Comparison of ENCODE assay signal across 32 cellular contexts in the genomic region with DNA sequence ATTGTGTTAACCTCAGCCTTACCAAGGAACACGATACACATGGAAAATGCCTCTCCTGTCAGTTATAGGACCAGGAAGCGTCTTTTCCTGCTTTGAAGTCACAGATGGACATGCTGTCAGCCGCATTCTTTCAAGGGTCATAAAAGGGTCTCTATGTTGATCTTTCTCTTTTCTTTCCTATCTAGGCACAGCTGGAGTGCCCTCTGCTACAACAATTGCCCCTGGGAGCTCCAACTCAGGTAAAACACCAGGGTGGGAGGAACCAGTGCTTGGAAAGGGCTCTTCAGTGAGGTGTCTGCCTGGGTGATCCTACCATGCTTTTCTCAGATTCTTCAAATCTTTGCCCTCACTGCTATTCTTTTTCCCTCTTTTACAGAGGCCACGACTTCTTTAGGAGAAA.
"Had no signal": no experiment of that assay in that cellular context is flagged by ENCODE, and none has a peak within 500 bp of the region (broad histone marks: within the 10 kb centered on the region; RNA-seq: fewer than 3 reads in every experiment).

No MANE protein-coding gene starts in this region.

- H3K27ac ChIP-seq: adrenal gland, body of pancreas, breast epithelium, Peyer's patch, SJSA1 had no signal

- H3K4me3 Mint-ChIP-seq: activated CD4-positive, alpha-beta T cell treated with anti-CD3 and anti-CD28 coated beads for 36 hours; activated CD4-positive, alpha-beta T cell treated with anti-CD3 and anti-CD28 coated beads, Interleukin-2, amount 10 ng/mL, durations not matched to agents 7 days and 5 days; activated CD8-positive, alpha-beta T cell treated with anti-CD3 and anti-CD28 coated beads, Interleukin-2, amount 10 ng/mL, durations not matched to agents 7 days and 5 days; activated naive CD4-positive, alpha-beta T cell treated with anti-CD3 and anti-CD28 coated beads for 36 hours; activated T-cell treated with anti-CD3 and anti-CD28 coated beads, Interleukin-2, amount 50 U/mL, for 24 hours; T-helper 1 cell treated with Interleukin-12 subunit alpha and Interleukin-12 subunit beta and Interleukin-4 antibody, amounts not matched to agents 30 μg/mL and 1 μg/mL, for 36 hours; T-helper 2 cell treated with Interferon-gamma antibody and Interleukin-4, amounts not matched to agents 5 μg/mL and 100 μg/mL, for 36 hours had no signal

- H3K36me3 Mint-ChIP-seq: activated naive CD4-positive, alpha-beta T cell treated with anti-CD3 and anti-CD28 coated beads, Interleukin-2, amount 50 U/mL, for 72 hours had no signal

- H3K9me3 Mint-ChIP-seq: T-helper 2 cell treated with Interferon-gamma antibody and Interleukin-4, amounts not matched to agents 5 μg/mL and 100 μg/mL, for 36 hours had no signal

- H3K27ac Mint-ChIP-seq: activated CD4-positive, alpha-beta T cell treated with anti-CD3 and anti-CD28 coated beads for 36 hours; activated CD4-positive, alpha-beta T cell treated with anti-CD3 and anti-CD28 coated beads, Interleukin-2, amount 10 ng/mL, durations not matched to agents 7 days and 5 days; activated CD8-positive, alpha-beta T cell treated with anti-CD3 and anti-CD28 coated beads, Interleukin-2, amount 10 ng/mL, durations not matched to agents 7 days and 5 days; activated naive CD4-positive, alpha-beta T cell treated with anti-CD3 and anti-CD28 coated beads for 36 hours; activated T-cell treated with anti-CD3 and anti-CD28 coated beads, Interleukin-2, amount 50 U/mL, for 24 hours; T-helper 1 cell treated with Interleukin-12 subunit alpha and Interleukin-12 subunit beta and Interleukin-4 antibody, amounts not matched to agents 30 μg/mL and 1 μg/mL, for 36 hours; T-helper 2 cell treated with Interferon-gamma antibody and Interleukin-4, amounts not matched to agents 5 μg/mL and 100 μg/mL, for 36 hours had no signal

- H3K27me3 Mint-ChIP-seq: activated CD4-positive, alpha-beta T cell treated with anti-CD3 and anti-CD28 coated beads for 36 hours; activated CD4-positive, alpha-beta T cell treated with anti-CD3 and anti-CD28 coated beads, Interleukin-2, amount 10 ng/mL, durations not matched to agents 7 days and 5 days; activated T-cell treated with anti-CD3 and anti-CD28 coated beads, Interleukin-2, amount 50 U/mL, for 24 hours had no signal

- H3K4me1 ChIP-seq: adrenal gland, body of pancreas, breast epithelium, Peyer's patch, SJSA1 had no signal

- H3K27me3 ChIP-seq: adrenal gland, body of pancreas, breast epithelium, MG63, Peyer's patch, SJSA1 had no signal

- DNase-seq: activated CD4-positive, alpha-beta T cell treated with anti-CD3 and anti-CD28 coated beads for 36 hours; activated CD4-positive, alpha-beta T cell treated with anti-CD3 and anti-CD28 coated beads, Interleukin-2, amount 10 ng/mL, durations not matched to agents 7 days and 5 days; activated CD4-positive, alpha-beta T cell treated with anti-CD3 and anti-CD28 coated beads, Interleukin-2, amount 50 U/mL, for 48 hours; activated CD8-positive, alpha-beta T cell treated with anti-CD3 and anti-CD28 coated beads, Interleukin-2, amount 10 ng/mL, durations not matched to agents 7 days and 5 days; activated gamma-delta T cell treated with Interleukin-2 at 50 U/mL for 16 hours; activated naive CD4-positive, alpha-beta T cell treated with anti-CD3 and anti-CD28 coated beads for 36 hours; activated T-cell treated with anti-CD3 and anti-CD28 coated beads, Interleukin-2, amount 50 U/mL, for 24 hours; adrenal gland; body of pancreas; Kasumi-1; KG1; MG63; NCI-H1048; NCI-H1105 treated with DMSO at 0.1 percent for 48 hours; NCI-H1436; NCI-H1694; NCI-H2029; NCI-H345; NCI-H524 treated with DMSO at 0.1 percent for 48 hours; NCI-H748 treated with DMSO at 0.1 percent for 48 hours; NK-92 treated with Interleukin-12 subunit alpha and Interleukin-12 subunit beta, amount 100 ng/mL, for 24 hours; PC-3; Peyer's patch; RPMI8226; SHP77 treated with DMSO at 0.1 percent for 48 hours; SK-N-SH had no signal

- H3K4me2 ChIP-seq: SK-N-SH had no signal

- H3K9ac ChIP-seq: SK-N-SH had no signal

- H3K4me3 ChIP-seq: adrenal gland, body of pancreas, breast epithelium, MG63, Peyer's patch, SJSA1 had no signal

- H3K4me1 Mint-ChIP-seq: activated CD4-positive, alpha-beta T cell treated with anti-CD3 and anti-CD28 coated beads for 36 hours; activated CD4-positive, alpha-beta T cell treated with anti-CD3 and anti-CD28 coated beads, Interleukin-2, amount 10 ng/mL, durations not matched to agents 7 days and 5 days had no signal

- ATAC-seq: activated CD4-positive, alpha-beta T cell treated with anti-CD3 and anti-CD28 coated beads for 36 hours; activated CD4-positive, CD25-positive, alpha-beta regulatory T cell treated with anti-CD3 and anti-CD28 coated beads, Interleukin-2, amount 50 U/mL, for 24 hours; activated CD8-positive, alpha-beta T cell treated with anti-CD3 and anti-CD28 coated beads, Interleukin-2, amount 10 ng/mL, durations not matched to agents 7 days and 5 days; activated naive CD4-positive, alpha-beta T cell treated with anti-CD3 and anti-CD28 coated beads, Interleukin-2, amount 50 U/mL, for 72 hours; body of pancreas; PC-3 had no signal

- H3K9me3 ChIP-seq: adrenal gland, body of pancreas, breast epithelium, MG63, Peyer's patch, SJSA1, SK-N-SH had no signal

- H3K36me3 ChIP-seq: adrenal gland, breast epithelium, MG63, Peyer's patch, SJSA1 had no signal
